ENCODE assay signal across 8 cellular contexts in the genomic region with DNA sequence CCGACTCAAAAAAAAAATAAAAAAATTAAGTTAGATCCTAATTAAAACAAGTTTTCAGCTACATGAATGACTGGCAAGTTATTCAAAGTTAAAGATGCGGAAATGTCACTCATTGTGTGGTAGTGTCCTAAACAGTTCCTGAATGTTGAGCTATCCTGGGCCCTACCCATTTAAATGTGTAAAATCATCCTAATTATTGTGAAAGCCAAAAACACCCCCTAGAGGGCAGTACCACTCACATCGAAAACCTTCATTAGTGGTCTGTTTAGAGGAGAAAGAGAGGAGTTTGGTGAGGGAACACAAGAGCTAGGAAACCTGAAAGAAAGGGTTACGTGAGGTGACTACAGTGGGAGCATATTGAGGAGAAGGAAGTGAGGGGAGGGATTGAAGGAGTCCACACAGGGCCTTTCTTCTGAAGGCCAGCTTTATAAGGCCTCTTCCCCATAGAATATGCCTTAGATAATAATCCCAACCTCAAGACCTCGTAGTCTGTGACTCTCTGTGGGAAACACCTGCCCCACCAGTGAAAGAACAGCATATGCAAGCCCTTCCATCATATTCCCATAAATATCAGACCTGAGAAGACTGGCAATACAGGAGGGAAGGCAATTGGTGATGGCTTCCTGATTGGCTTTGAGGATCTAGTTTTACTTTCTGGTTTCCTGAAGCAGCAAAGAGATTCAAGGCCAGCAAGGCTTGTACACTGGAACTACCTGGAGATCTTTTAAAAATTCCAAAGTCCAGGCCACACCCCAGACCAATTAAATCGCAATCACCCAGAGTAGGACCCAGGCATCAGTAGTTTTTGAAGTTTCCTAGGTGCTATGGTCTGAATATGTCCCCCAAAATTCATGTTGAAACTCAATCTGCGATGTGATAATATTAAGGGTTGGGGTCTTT. TPM values are rescaled to one million over a fixed set of nuclear protein-coding genes. Genes with fewer than 3 reads are reported as not detected.
A peak's percentile ranks its signal among the peaks of the same experiment; 100 is the strongest.
DNase-seq lines count a peak whose midpoint lies in the region; ATAC-seq and TF ChIP-seq lines count a peak whose summit lies in the region.

No MANE protein-coding gene starts in this region.

- peaks cover 13% of the 10 kb centered on the region for H3K79me2 ChIP-seq in PC-9 (ENCODE audit: low read depth)

- CTCF ChIA-PET in PC-9 (lab: Charles Lee), result interaction anchor here (0.6 to 1.2 kb wide), 3 partner anchors 37 to 197 kb away, joined by 3 to 5 read pairs (median 3); no protein-coding TSS in a partner anchor

- peak overlapping the region in 3 of 4 donors; percentile 4 to 75 (median 31) for H3K4me3 Mint-ChIP-seq in CD4-positive, CD25-positive, alpha-beta regulatory T cell

- in situ Hi-C loops in astrocyte of the spinal cord (cut with HindIII; ENCODE audit: low sequenced_read_pairs), result no loop called here

- peak; percentile 43 to 44 for ATAC-seq in CD4-positive, CD25-positive, alpha-beta regulatory T cell (ENCODE audit: low read depth in 2 of 2)
- ATAC-seq in GM18517 (IDR thresholded peaks at IDR 0.05; ENCODE audit: unreplicated experiment) (peak; percentile 67), left colon (peak; percentile 44)

- WGBS in suprapubic skin, result 74% methylated on average over 7 of the region's 7 CpGs

- H3F3A ChIP-seq in PC-9 (ENCODE audit: insufficient read depth, low read depth), result peaks cover 5% of the 10 kb centered on the region; the same call in 1 of the 2 replicates

- H3K36me3 ChIP-seq in CD4-positive, CD25-positive, alpha-beta regulatory T cell (ENCODE audit: control insufficient read depth, insufficient read depth, low read length), result no peaks in the 10 kb centered on the region
- no peaks in the 10 kb centered on the region for H3K36me3 ChIP-seq in PC-9 (ENCODE audit: low read depth)
- H3K36me3 ChIP-seq in suprapubic skin, result no peaks in the 10 kb centered on the region

- peaks cover 15 to 32% (median 20%) of the 10 kb centered on the region in 4 donors for H3K4me1 Mint-ChIP-seq in CD4-positive, CD25-positive, alpha-beta regulatory T cell

- peaks cover 18% of the 10 kb centered on the region for H3K4me1 ChIP-seq in CD4-positive, CD25-positive, alpha-beta regulatory T cell (ENCODE audit: control insufficient read depth, insufficient read depth, low read length, poor library complexity, severe bottlenecking)
- peaks cover 7% of the 10 kb centered on the region; the same call in 1 of the 2 replicates for H3K4me1 ChIP-seq in PC-9 (replicated peaks; ENCODE audit: insufficient read depth)
- H3K4me1 ChIP-seq in suprapubic skin, result peaks cover 22% of the 10 kb centered on the region

- TF ChIP-seq EP300 in Ishikawa (IDR thresholded peaks at IDR 0.05; ENCODE audit: borderline replicate concordance), result no peak
- TF ChIP-seq EP300 in suprapubic skin (IDR thresholded peaks at IDR 0.05), result no peak

- intact Hi-C loops in PC-9 (cut with micrococcal nuclease; ENCODE audit: unreplicated experiment) (loop anchor here (10.0 kb wide), 1 partner anchor 189 kb away; no protein-coding TSS in a partner anchor), left colon (cut with DNase I, micrococcal nuclease) (loop anchor here (10.0 kb wide), 3 partner anchors 49 to 269 kb away; a partner anchor contains a TSS)

- TF ChIP-seq RAD21 in Ishikawa (IDR thresholded peaks at IDR 0.05; ENCODE audit: low read depth), result peak; percentile 57

- TF ChIP-seq CTCF in PC-9 (conservative IDR thresholded peaks at IDR 0.05) (peak; percentile 68), astrocyte of the spinal cord (IDR thresholded peaks at IDR 0.05; ENCODE audit: low read depth, low read length) (peak; percentile 74), suprapubic skin (IDR thresholded peaks at IDR 0.05) (peak; percentile 12 to 37)

- no TSS peak for BruUV-seq in PC-9 (replicated peaks; lab: Mats Ljungman, UMichigan)

- H3K36me3 Mint-ChIP-seq in CD4-positive, CD25-positive, alpha-beta regulatory T cell, result no peaks in the 10 kb centered on the region

- no peaks in the 10 kb centered on the region for H3K9me3 ChIP-seq in CD4-positive, CD25-positive, alpha-beta regulatory T cell (ENCODE audit: control insufficient read depth in 2 of 2, low read length in 2 of 2)
- no peaks in the 10 kb centered on the region for H3K9me3 ChIP-seq in PC-9 (ENCODE audit: insufficient read depth, low read depth)
- no peaks in the 10 kb centered on the region for H3K9me3 ChIP-seq in suprapubic skin

- H3K4me2 ChIP-seq in PC-9, result no peak overlapping the region

- H3K9me2 ChIP-seq in PC-9 (ENCODE audit: insufficient read depth), result no peaks in the 10 kb centered on the region

- H3K27me3 ChIP-seq in CD4-positive, CD25-positive, alpha-beta regulatory T cell (ENCODE audit: control insufficient read depth, insufficient read depth, low read length), result no peaks in the 10 kb centered on the region
- H3K27me3 ChIP-seq in PC-9 (ENCODE audit: insufficient read depth, low read depth) (no peaks in the 10 kb centered on the region), suprapubic skin (no peaks in the 10 kb centered on the region)

- H3K4me3 ChIP-seq in CD4-positive, CD25-positive, alpha-beta regulatory T cell (ENCODE audit: low read depth, low read length), result no peak overlapping the region
- no peak overlapping the region for H3K4me3 ChIP-seq in PC-9
- H3K4me3 ChIP-seq in astrocyte of the spinal cord (ENCODE audit: low read depth, low read length), result no peak overlapping the region
- H3K4me3 ChIP-seq in suprapubic skin, result no peak overlapping the region

- H3K27ac Mint-ChIP-seq in CD4-positive, CD25-positive, alpha-beta regulatory T cell, result peak overlapping the region; percentile 1 to 61 (median 14)

- POLR2A ChIA-PET in PC-9 (lab: Charles Lee; ENCODE audit: unreplicated experiment), result interaction anchor here (0.6 to 0.7 kb wide), 3 partner anchors 15 to 269 kb away, joined by 3 to 8 read pairs (median 6); a partner anchor contains a TSS

- TF ChIP-seq POLR2A in suprapubic skin (IDR thresholded peaks at IDR 0.05), result no peak

- H4K20me1 ChIP-seq in PC-9 (ENCODE audit: insufficient read depth), result no peaks in the 10 kb centered on the region

- DNase-seq in CD4-positive, CD25-positive, alpha-beta regulatory T cell, result peak in 2 of 3 donors; percentile 48 to 75
- DNase-seq in PC-9 (no peak), astrocyte of the spinal cord (ENCODE audit: low read depth, low spot score) (peak; percentile 64), left colon (peak in 1 of 2 donors; percentile 57), suprapubic skin (ENCODE audit: low spot score in 2 of 2) (no peak)
- no peak for DNase-seq in activated CD4-positive, CD25-positive, alpha-beta regulatory T cell treated with anti-CD3 and anti-CD28 coated beads, Interleukin-2, amount 50 U/mL, for 72 hours

- no peaks in the 10 kb centered on the region for H3K9me3 Mint-ChIP-seq in CD4-positive, CD25-positive, alpha-beta regulatory T cell

- H2AFZ ChIP-seq in PC-9, result no peak overlapping the region

- no peak overlapping the region for H3K27ac ChIP-seq in CD4-positive, CD25-positive, alpha-beta regulatory T cell (ENCODE audit: insufficient read depth, low read length, poor library complexity, severe bottlenecking)
- H3K27ac ChIP-seq in PC-9 (no peak overlapping the region), suprapubic skin (no peak overlapping the region)

- H3K27me3 Mint-ChIP-seq in CD4-positive, CD25-positive, alpha-beta regulatory T cell, result no peaks in the 10 kb centered on the region

TF ChIP-seq in Ishikawa, 13 proteins besides CTCF, POLR2A, EP300 and RAD21 (continues in another document):
- TF ChIP-seq YY1 (IDR thresholded peaks at IDR 0.05; ENCODE audit: low read depth), result no peak
- TF ChIP-seq CREB1 (IDR thresholded peaks at IDR 0.05; ENCODE audit: low read depth), result no peak
- TF ChIP-seq TEAD4 (IDR thresholded peaks at IDR 0.05), result no peak
- TF ChIP-seq, protein P1, sequence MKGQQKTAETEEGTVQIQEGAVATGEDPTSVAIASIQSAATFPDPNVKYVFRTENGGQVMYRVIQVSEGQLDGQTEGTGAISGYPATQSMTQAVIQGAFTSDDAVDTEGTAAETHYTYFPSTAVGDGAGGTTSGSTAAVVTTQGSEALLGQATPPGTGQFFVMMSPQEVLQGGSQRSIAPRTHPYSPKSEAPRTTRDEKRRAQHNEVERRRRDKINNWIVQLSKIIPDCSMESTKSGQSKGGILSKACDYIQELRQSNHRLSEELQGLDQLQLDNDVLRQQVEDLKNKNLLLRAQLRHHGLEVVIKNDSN (IDR thresholded peaks at IDR 0.05), result no peak
- TF ChIP-seq ZBTB7A (IDR thresholded peaks at IDR 0.05; ENCODE audit: low read depth), result no peak
- no peak for TF ChIP-seq EGR1 (IDR thresholded peaks at IDR 0.05)
- TF ChIP-seq, protein P2, sequence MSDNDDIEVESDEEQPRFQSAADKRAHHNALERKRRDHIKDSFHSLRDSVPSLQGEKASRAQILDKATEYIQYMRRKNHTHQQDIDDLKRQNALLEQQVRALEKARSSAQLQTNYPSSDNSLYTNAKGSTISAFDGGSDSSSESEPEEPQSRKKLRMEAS (IDR thresholded peaks at IDR 0.05), result no peak
- TF ChIP-seq FOXM1 (IDR thresholded peaks at IDR 0.05; ENCODE audit: borderline replicate concordance, low read depth), result no peak
- no peak for TF ChIP-seq CEBPB (IDR thresholded peaks at IDR 0.05)
- no peak for TF ChIP-seq NFIC (IDR thresholded peaks at IDR 0.05)

RNA-seq across cellular contexts. Expression of a gene that starts 2.7 kb away (rescaled TPM):
- 63.8 TPM for total RNA-seq in CD4-positive, CD25-positive, alpha-beta regulatory T cell
- polyA plus RNA-seq in CD4-positive, CD25-positive, alpha-beta regulatory T cell, result 1 to 10 TPM; 2.8 to 7.1 (median 5.3) TPM
- total RNA-seq in PC-9 (2021) (18.4 and 20.4 TPM in 2 replicates), left colon (10 to 100 TPM; 72.1 to 74.3 TPM), suprapubic skin (10 to 100 TPM; 16.3 to 34.0 (median 25.1) TPM)

RNA-seq across cellular contexts. Expression of a gene that starts 20.0 kb away (rescaled TPM):
- total RNA-seq in CD4-positive, CD25-positive, alpha-beta regulatory T cell, result 0.72 TPM
- not detected for polyA plus RNA-seq in CD4-positive, CD25-positive, alpha-beta regulatory T cell
- total RNA-seq in PC-9 (2021) (0.11 TPM in 1 of 2 replicates, not detected in the other), left colon (under 1 TPM; 0.09 to 0.31 TPM), suprapubic skin (under 1 TPM in 1 of 4 donors, not detected in 3; 0.08 TPM)

RNA-seq across cellular contexts. Expression of a gene that starts 38.6 kb away (rescaled TPM):
- total RNA-seq in CD4-positive, CD25-positive, alpha-beta regulatory T cell, result 40.8 TPM
- polyA plus RNA-seq in CD4-positive, CD25-positive, alpha-beta regulatory T cell, result 10 to 100 TPM; 27.3 to 34.2 (median 32.9) TPM
- total RNA-seq in PC-9 (2021) (17.2 and 20.6 TPM in 2 replicates), left colon (10 to 100 TPM; 31.2 to 35.0 TPM), suprapubic skin (10 to 100 TPM; 40.8 to 91.0 (median 44.8) TPM)

RNA-seq across cellular contexts. Expression of a gene that starts 39.1 kb away (rescaled TPM):
- total RNA-seq in CD4-positive, CD25-positive, alpha-beta regulatory T cell, result 72.6 TPM
- 100 to 1,000 TPM in 2 of 4 donors, 10 to 100 TPM in 2; 81.8 to 121 (median 101) TPM for polyA plus RNA-seq in CD4-positive, CD25-positive, alpha-beta regulatory T cell
- total RNA-seq in PC-9 (2021) (107 and 113 TPM in 2 replicates), left colon (10 to 100 TPM; 80.5 to 93.9 TPM), suprapubic skin (100 to 1,000 TPM; 119 to 133 (median 129) TPM)

RNA-seq across cellular contexts. Expression of a gene that starts 45.3 kb away (rescaled TPM):
- total RNA-seq in CD4-positive, CD25-positive, alpha-beta regulatory T cell, result 65.6 TPM
- polyA plus RNA-seq in CD4-positive, CD25-positive, alpha-beta regulatory T cell, result 10 to 100 TPM; 24.7 to 38.3 (median 30.4) TPM
- total RNA-seq in PC-9 (2021) (20.1 and 22.2 TPM in 2 replicates), left colon (10 to 100 TPM; 42.0 to 42.9 TPM), suprapubic skin (10 to 100 TPM; 23.7 to 36.5 (median 28.9) TPM)

Comparison
In these comparisons a context has a peak if more than half of its experiments do, and no peak if none do; other contexts are left out.
1. DNase-seq: peak in CD4-positive, CD25-positive, alpha-beta regulatory T cell (2 of 3) and astrocyte of the spinal cord (single experiment); none in PC-9 (0 of 2), suprapubic skin (0 of 2) and activated CD4-positive, CD25-positive, alpha-beta regulatory T cell treated with anti-CD3 and anti-CD28 coated beads, Interleukin-2, amount 50 U/mL, for 72 hours (single experiment).
2. Peak in every context shown above with its lines, with median percentiles within 50 percentile points of each other: ATAC-seq and CTCF ChIP-seq.